16 cellular contexts compared by ENCODE assay signal in the genomic region with DNA sequence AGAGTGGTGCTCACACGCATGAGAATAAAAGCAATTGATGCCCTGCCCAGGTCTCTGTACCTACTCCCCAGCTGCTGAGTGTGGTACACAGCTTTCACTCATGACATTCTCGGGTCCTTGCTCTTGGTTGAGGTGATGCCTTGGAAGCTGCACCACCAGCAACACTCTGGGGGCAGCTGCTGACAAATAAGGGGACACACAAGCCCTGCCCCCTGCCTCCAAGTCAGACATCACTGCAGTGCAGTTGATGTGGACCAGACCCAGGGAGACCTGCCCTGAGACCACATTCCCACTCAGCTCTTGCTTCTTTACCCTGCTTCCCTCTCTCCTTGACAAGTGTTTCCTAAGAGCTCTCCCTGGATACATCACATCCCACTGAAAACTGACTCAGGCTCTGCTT.
"Had no signal": no experiment of that assay in that cellular context is flagged by ENCODE, and none has a peak within 500 bp of the region (broad histone marks: within the 10 kb centered on the region; RNA-seq: fewer than 3 reads in every experiment).

No MANE protein-coding gene starts in this region.

- H3K4me2 ChIP-seq: smooth muscle cell had no signal

- H3K27me3 ChIP-seq: gastrocnemius medialis, ovary, suprapubic skin, thyroid gland had no signal

- H3K4me1 ChIP-seq: gastrocnemius medialis, suprapubic skin, thyroid gland had no signal

- H3K4me3 ChIP-seq: gastrocnemius medialis, lung, ovary, smooth muscle cell, suprapubic skin, thyroid gland had no signal

- H3K36me3 ChIP-seq: gastrocnemius medialis, ovary, suprapubic skin, thyroid gland had no signal

- ATAC-seq: esophagus mucosa; left ventricle myocardium superior; right cardiac atrium; stimulated activated naive CD8-positive, alpha-beta T cell treated with anti-CD3 and anti-CD28 coated beads, Interleukin-15, Interleukin-2, amounts not matched to agents 100 U/mL and 50 U/mL, for 24 hours had no signal

- H3K9me3 ChIP-seq: gastrocnemius medialis, ovary, suprapubic skin, thyroid gland had no signal

- DNase-seq: effector memory CD4-positive, alpha-beta T cell; gastrocnemius medialis; glutamatergic neuron; immature natural killer cell; left ventricle myocardium superior; mesendoderm; naive B cell; ovary; right cardiac atrium; stimulated activated CD4-positive, alpha-beta T cell treated with anti-CD3 and anti-CD28 coated beads, Interleukin-2, amount 100 ng/mL, for 48 hours; stimulated activated naive CD8-positive, alpha-beta T cell treated with anti-CD3 and anti-CD28 coated beads, Interleukin-15, Interleukin-2, amounts not matched to agents 100 U/mL and 50 U/mL, for 24 hours; thyroid gland had no signal

- H3K27ac ChIP-seq: gastrocnemius medialis, ovary, suprapubic skin, thyroid gland had no signal
